14 cellular contexts compared by ENCODE assay signal in genomic region chr16:85685251-85685650, GRCh38. TPM values are rescaled to one million over a fixed set of nuclear protein-coding genes. Genes with fewer than 3 reads are reported as not detected.
DNase-seq lines count a peak whose midpoint lies in the region; ATAC-seq and TF ChIP-seq lines count a peak whose summit lies in the region.
"Had no signal": no experiment of that assay in that cellular context is flagged by ENCODE, and none has a peak within 500 bp of the region (broad histone marks: within the 10 kb centered on the region; RNA-seq: fewer than 3 reads in every experiment).

No MANE protein-coding gene starts in this region.

- H3K4me2 ChIP-seq in Loucy (ENCODE audit: low read depth, low read length, poor library complexity, severe bottlenecking): peak overlapping the region; percentile 87

- CTCF ChIA-PET in activated CD4-positive, alpha-beta memory T cell treated with anti-CD3 and anti-CD28 coated beads, Interleukin-2, amount 10 ng/mL, durations not matched to agents 7 days and 5 days (lab: Charles Lee): interaction anchor here (1.1 to 1.4 kb wide), 3 partner anchors 30 to 70 kb away, joined by 3 to 5 read pairs (median 4); no protein-coding TSS in a partner anchor
- CTCF ChIA-PET in activated CD4-positive, alpha-beta memory T cell treated with anti-CD3 and anti-CD28 coated beads for 36 hours (lab: Charles Lee): interaction anchor here (1.3 kb wide), 1 partner anchor 69 kb away, joined by 6 read pairs; no protein-coding TSS in a partner anchor
- CTCF ChIA-PET in activated B cell treated with CpG ODN at 0.5 μM for 24 hours (lab: Charles Lee): interaction anchor here (0.8 to 1.3 kb wide), 4 partner anchors 27 to 74 kb away, joined by 3 to 4 read pairs (median 3); no protein-coding TSS in a partner anchor

- H3K79me2 ChIP-seq in Loucy (ENCODE audit: insufficient read depth, low read length): peaks cover 62% of the 10 kb centered on the region

- DNase-seq in activated CD4-positive, alpha-beta memory T cell treated with anti-CD3 and anti-CD28 coated beads, Interleukin-2, amount 10 ng/mL, durations not matched to agents 7 days and 5 days: no peak
- DNase-seq in activated CD4-positive, alpha-beta memory T cell treated with anti-CD3 and anti-CD28 coated beads for 36 hours: no peak
- DNase-seq in activated B cell treated with CpG ODN at 0.5 μM for 24 hours: no peak
- DNase-seq in iPS-NIHi7 (ENCODE audit: extremely low spot score): no peak
- DNase-seq in GM13976 (ENCODE audit: low spot score): no peak
- no peak for DNase-seq in medulla oblongata (ENCODE audit: extremely low spot score)
- no peak for DNase-seq in MV-4-11 (lab: John Stamatoyannopoulos, UW)
- DNase-seq: CD4-positive, CD25-positive, alpha-beta regulatory T cell; DMS53; GOT3; Karpas-422 had no signal

- H3K4me1 Mint-ChIP-seq in activated CD4-positive, alpha-beta memory T cell treated with anti-CD3 and anti-CD28 coated beads, Interleukin-2, amount 10 ng/mL, durations not matched to agents 7 days and 5 days: peaks cover 38% of the 10 kb centered on the region
- peaks cover 25% of the 10 kb centered on the region for H3K4me1 Mint-ChIP-seq in activated CD4-positive, alpha-beta memory T cell treated with anti-CD3 and anti-CD28 coated beads for 36 hours (ENCODE audit: low read depth)
- H3K4me1 Mint-ChIP-seq in activated B cell treated with CpG ODN at 0.5 μM for 24 hours: peaks cover 30% of the 10 kb centered on the region

- H4K20me1 ChIP-seq in Loucy (ENCODE audit: insufficient read depth, low read length, poor library complexity, severe bottlenecking): peaks cover 16% of the 10 kb centered on the region

- in situ Hi-C loops in GM13976 (cut with MboI; ENCODE audit: low sequenced_read_pairs, unreplicated experiment): no loop called here

- POLR2A ChIA-PET in activated CD4-positive, alpha-beta memory T cell treated with anti-CD3 and anti-CD28 coated beads, Interleukin-2, amount 10 ng/mL, durations not matched to agents 7 days and 5 days (lab: Charles Lee): interaction anchor here (0.6 kb wide), 1 partner anchor 11 kb away, joined by 3 read pairs; no protein-coding TSS in a partner anchor
- POLR2A ChIA-PET in activated CD4-positive, alpha-beta memory T cell treated with anti-CD3 and anti-CD28 coated beads for 36 hours (lab: Charles Lee): no interaction called here
- POLR2A ChIA-PET in activated B cell treated with CpG ODN at 0.5 μM for 24 hours (lab: Charles Lee): interaction anchor here (0.6 to 1.7 kb wide), 4 partner anchors 69 to 316 kb away, joined by 3 to 11 read pairs (median 4); no protein-coding TSS in a partner anchor

- ATAC-seq in activated B cell treated with CpG ODN at 0.5 μM for 24 hours (ENCODE audit: low read depth): no peak
- ATAC-seq: GM12878 had no signal

- H3K27me3 ChIP-seq in Loucy (ENCODE audit: insufficient read depth, low read length, poor library complexity, severe bottlenecking): no peaks in the 10 kb centered on the region

- H3K27ac Mint-ChIP-seq in activated CD4-positive, alpha-beta memory T cell treated with anti-CD3 and anti-CD28 coated beads, Interleukin-2, amount 10 ng/mL, durations not matched to agents 7 days and 5 days: peak overlapping the region; percentile 6
- no peak overlapping the region for H3K27ac Mint-ChIP-seq in activated CD4-positive, alpha-beta memory T cell treated with anti-CD3 and anti-CD28 coated beads for 36 hours
- peak overlapping the region; percentile 56 for H3K27ac Mint-ChIP-seq in activated B cell treated with CpG ODN at 0.5 μM for 24 hours
- H3K27ac Mint-ChIP-seq: CD4-positive, CD25-positive, alpha-beta regulatory T cell had no signal

- no peak overlapping the region for H3K9ac ChIP-seq in Loucy (ENCODE audit: low read depth, low read length, poor library complexity, severe bottlenecking)

- H3K9me2 ChIP-seq in Loucy (replicated peaks; ENCODE audit: low read depth, low read length): no peaks in the 10 kb centered on the region

- no peaks in the 10 kb centered on the region for H3F3A ChIP-seq in Loucy (ENCODE audit: low read depth)

- H3K27me3 Mint-ChIP-seq in activated CD4-positive, alpha-beta memory T cell treated with anti-CD3 and anti-CD28 coated beads, Interleukin-2, amount 10 ng/mL, durations not matched to agents 7 days and 5 days: no peaks in the 10 kb centered on the region
- no peaks in the 10 kb centered on the region for H3K27me3 Mint-ChIP-seq in activated CD4-positive, alpha-beta memory T cell treated with anti-CD3 and anti-CD28 coated beads for 36 hours
- no peaks in the 10 kb centered on the region for H3K27me3 Mint-ChIP-seq in activated B cell treated with CpG ODN at 0.5 μM for 24 hours

- intact Hi-C loops in activated CD4-positive, alpha-beta memory T cell treated with anti-CD3 and anti-CD28 coated beads for 36 hours (cut with micrococcal nuclease): loop anchor here (5.0 kb wide), 1 partner anchor 128 kb away; no protein-coding TSS in a partner anchor
- intact Hi-C loops in activated B cell treated with CpG ODN at 0.5 μM for 24 hours (cut with micrococcal nuclease): loop anchor here (5.0 kb wide), 2 partner anchors 73 to 1632 kb away; partner anchors contain the start of genes C16orf95 and GSE1

- peaks cover 20% of the 10 kb centered on the region for H3K4me1 ChIP-seq in Loucy (ENCODE audit: insufficient read depth, low read length, poor library complexity, severe bottlenecking)

- H2AFZ ChIP-seq in Loucy (ENCODE audit: low read length): no peak overlapping the region

- H3K36me3 Mint-ChIP-seq in activated CD4-positive, alpha-beta memory T cell treated with anti-CD3 and anti-CD28 coated beads, Interleukin-2, amount 10 ng/mL, durations not matched to agents 7 days and 5 days (ENCODE audit: low read depth): peaks cover 35% of the 10 kb centered on the region
- H3K36me3 Mint-ChIP-seq in activated CD4-positive, alpha-beta memory T cell treated with anti-CD3 and anti-CD28 coated beads for 36 hours: peaks cover 36% of the 10 kb centered on the region
- no peaks in the 10 kb centered on the region for H3K36me3 Mint-ChIP-seq in activated B cell treated with CpG ODN at 0.5 μM for 24 hours (ENCODE audit: low read depth)

- H3K9me3 ChIP-seq in Loucy (ENCODE audit: insufficient read depth, low read depth, low read length): no peaks in the 10 kb centered on the region
- H3K9me3 ChIP-seq: HAP-1 had no signal

- TF ChIP-seq CTCF in Loucy (conservative IDR thresholded peaks at IDR 0.05; ENCODE audit: low read length): no peak
- no peak for TF ChIP-seq CTCF in activated B cell treated with CpG ODN at 0.5 μM for 24 hours (IDR thresholded peaks at IDR 0.05)
- TF ChIP-seq CTCF in GM13976 (IDR thresholded peaks at IDR 0.05; ENCODE audit: borderline replicate concordance, control extremely low read depth, extremely low read depth, insufficient read depth, missing control alignments): no peak

- H3K4me3 ChIP-seq in Loucy (ENCODE audit: low read length, poor library complexity, severe bottlenecking): no peak overlapping the region
- H3K4me3 ChIP-seq: HAP-1 had no signal

- H3K9me3 Mint-ChIP-seq in activated CD4-positive, alpha-beta memory T cell treated with anti-CD3 and anti-CD28 coated beads, Interleukin-2, amount 10 ng/mL, durations not matched to agents 7 days and 5 days: no peaks in the 10 kb centered on the region
- no peaks in the 10 kb centered on the region for H3K9me3 Mint-ChIP-seq in activated CD4-positive, alpha-beta memory T cell treated with anti-CD3 and anti-CD28 coated beads for 36 hours
- no peaks in the 10 kb centered on the region for H3K9me3 Mint-ChIP-seq in activated B cell treated with CpG ODN at 0.5 μM for 24 hours
- H3K9me3 Mint-ChIP-seq: CD4-positive, CD25-positive, alpha-beta regulatory T cell had no signal

- H3K4me3 Mint-ChIP-seq in activated CD4-positive, alpha-beta memory T cell treated with anti-CD3 and anti-CD28 coated beads, Interleukin-2, amount 10 ng/mL, durations not matched to agents 7 days and 5 days: no peak overlapping the region
- no peak overlapping the region for H3K4me3 Mint-ChIP-seq in activated CD4-positive, alpha-beta memory T cell treated with anti-CD3 and anti-CD28 coated beads for 36 hours
- H3K4me3 Mint-ChIP-seq in activated B cell treated with CpG ODN at 0.5 μM for 24 hours: no peak overlapping the region

- H3K36me3 ChIP-seq in Loucy (ENCODE audit: insufficient read depth, low read length): peaks cover 18% of the 10 kb centered on the region; the same call in 1 of the 2 replicates

RNA-seq across cellular contexts. Expression of gene GINS2, which starts 3.5 kb away (rescaled TPM):
- total RNA-seq in activated CD4-positive, alpha-beta memory T cell treated with anti-CD3 and anti-CD28 coated beads, Interleukin-2, amount 10 ng/mL, durations not matched to agents 7 days and 5 days: 10 to 100 TPM; 38.3 to 45.7 TPM
- total RNA-seq in activated CD4-positive, alpha-beta memory T cell treated with anti-CD3 and anti-CD28 coated beads for 36 hours: 10 to 100 TPM; 66.9 to 67.8 TPM
- total RNA-seq in activated B cell treated with CpG ODN at 0.5 μM for 24 hours: 6.0 and 6.8 TPM in 2 replicates
